ENCODE assay signal across 20 cellular contexts in the genomic region with DNA sequence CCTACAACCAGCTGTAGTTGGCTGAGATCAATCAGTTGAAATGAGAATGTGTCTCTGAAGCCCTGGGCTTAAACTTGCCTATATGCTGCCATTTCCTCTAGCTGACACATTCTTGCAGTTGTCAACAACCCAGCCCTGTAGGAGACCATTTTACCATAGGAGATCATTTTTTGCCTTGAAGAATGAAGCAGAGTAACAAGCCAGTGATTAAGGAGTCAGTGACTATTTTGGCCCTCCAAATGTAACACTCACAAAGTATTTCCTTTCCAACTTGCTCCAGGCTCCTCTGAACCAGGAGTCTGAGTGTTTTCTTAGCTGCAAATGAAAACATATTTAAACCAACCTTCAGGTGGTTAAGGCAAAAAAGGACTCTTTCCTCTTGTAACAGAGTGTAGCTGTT.
"Had no signal": no experiment of that assay in that cellular context is flagged by ENCODE, and none has a peak within 500 bp of the region (broad histone marks: within the 10 kb centered on the region; RNA-seq: fewer than 3 reads in every experiment).

No MANE protein-coding gene starts in this region.

- H2AFZ ChIP-seq: parathyroid adenoma had no signal

- H3K4me3 ChIP-seq: ascending aorta, dorsolateral prefrontal cortex, upper lobe of right lung had no signal

- H3K27ac ChIP-seq: ascending aorta, epithelial cell of prostate, foreskin keratinocyte, parathyroid adenoma, upper lobe of right lung, VCaP had no signal

- ATAC-seq: activated T-cell treated with anti-CD3 and anti-CD28 coated beads, Interleukin-2, amount 50 U/mL, for 72 hours; foreskin keratinocyte; left lobe of liver; sciatic nerve; upper lobe of right lung had no signal

- H3K36me3 ChIP-seq: ascending aorta, upper lobe of right lung had no signal

- H3K79me2 ChIP-seq: parathyroid adenoma had no signal

- H3K4me1 ChIP-seq: ascending aorta, foreskin keratinocyte, parathyroid adenoma, upper lobe of right lung had no signal

- FAIRE-seq: kidney had no signal

- H3K9me3 ChIP-seq: ascending aorta, upper lobe of right lung had no signal

- H3K9ac ChIP-seq: parathyroid adenoma had no signal

- H3K27me3 ChIP-seq: ascending aorta, dorsolateral prefrontal cortex had no signal

- DNase-seq: activated CD4-positive, alpha-beta T cell treated with anti-CD3 and anti-CD28 coated beads, Interleukin-2, amount 50 U/mL, for 1 hour; activated CD4-positive, CD25-positive, alpha-beta regulatory T cell treated with anti-CD3 and anti-CD28 coated beads, Interleukin-2, amount 50 U/mL, for 72 hours; activated CD8-positive, alpha-beta memory T cell treated with anti-CD3 and anti-CD28 coated beads for 24 hours; activated effector memory CD4-positive, alpha-beta T cell treated with anti-CD3 and anti-CD28 coated beads, Interleukin-2, amount 50 U/mL, for 16 hours; activated naive CD4-positive, alpha-beta T cell treated with anti-CD3 and anti-CD28 coated beads, Interleukin-2, amount 50 U/mL, for 16 hours; activated T-cell treated with anti-CD3 and anti-CD28 coated beads, Interleukin-2, amount 50 U/mL, for 72 hours; dorsolateral prefrontal cortex; foreskin keratinocyte; hypothalamus; kidney; stimulated activated CD4-positive, alpha-beta T cell treated with anti-CD3 and anti-CD28 coated beads, Interleukin-4, amount 100 ng/mL, for 4 hours; stimulated activated naive B cell treated with anti-CD40 and anti-IgM and Interleukin-4, amounts not matched to agents 10 μg/mL and 1 μg/mL and 100 μg/mL, for 72 hours; T-helper 2 cell; upper lobe of right lung had no signal
